In the genomic region with DNA sequence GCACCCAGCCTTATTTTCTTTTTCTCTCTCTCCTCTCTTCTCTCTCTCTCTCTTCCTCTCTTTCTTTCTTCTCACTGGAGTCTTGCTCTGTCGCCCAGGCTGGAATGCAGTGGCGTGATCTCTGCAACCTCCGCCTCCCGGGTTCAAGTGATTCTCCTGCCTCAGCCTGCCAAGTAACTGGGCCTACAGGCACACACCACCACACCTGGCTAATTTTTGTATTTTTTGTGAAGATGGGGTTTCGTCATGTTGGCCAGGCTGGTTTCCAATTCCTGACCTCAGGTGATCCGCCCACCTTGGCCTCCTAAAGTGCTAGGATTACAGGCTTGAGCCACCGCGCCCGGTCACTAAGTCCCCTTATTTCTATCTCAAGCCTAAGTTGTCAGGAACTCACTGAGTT, we compare ENCODE assay signal across 8 cellular contexts. TPM values are rescaled to one million over a fixed set of nuclear protein-coding genes. Genes with fewer than 3 reads are reported as not detected.
DNase-seq lines count a peak whose midpoint lies in the region; ATAC-seq, FAIRE-seq and TF ChIP-seq lines count a peak whose summit lies in the region.
"Not testable (repeated sequence)": the region's sequence is repeated elsewhere in the genome, so short reads cannot be mapped to it uniquely, and the experiment has no call there.
"Had no signal": no experiment of that assay in that cellular context is flagged by ENCODE, and none has a peak within 500 bp of the region (broad histone marks: within the 10 kb centered on the region; RNA-seq: fewer than 3 reads in every experiment).

No MANE protein-coding gene starts in this region.

- H3K9me2 ChIP-seq in HCT116 (ENCODE audit: insufficient read depth): not testable (repeated sequence)

- H3K79me2 ChIP-seq in HCT116 (ENCODE audit: insufficient read depth, low read length); mammary epithelial cell (ENCODE audit: insufficient read depth, low read length); endothelial cell of umbilical vein (ENCODE audit: control insufficient read depth, insufficient read depth, low read length); osteoblast (ENCODE audit: insufficient read depth, low read length): not testable (repeated sequence)

- not testable (repeated sequence) for H3K4me3 ChIP-seq in HCT116 (replicated peaks in 1 of 2; ENCODE audit: low read depth in 1 of 2, low read length in 2 of 2); SJSA1; mammary epithelial cell (replicated peaks in 1 of 3; ENCODE audit: insufficient read depth in 1 of 3, low read depth in 2 of 3, low read length in 3 of 3); endothelial cell of umbilical vein (replicated peaks in 1 of 3; ENCODE audit: insufficient read depth in 1 of 3, low read depth in 1 of 3, low read length in 3 of 3); osteoblast (ENCODE audit: insufficient read depth, low read length)

- intact Hi-C loops in HCT116 (cut with micrococcal nuclease); mammary epithelial cell (cut with micrococcal nuclease); endothelial cell of umbilical vein (cut with micrococcal nuclease): not testable (repeated sequence)

- POLR2A ChIA-PET in HCT116 (lab: Charles Lee): not testable (repeated sequence)
- POLR2A ChIA-PET in endothelial cell of umbilical vein (lab: Charles Lee): interaction anchor here (1.8 kb wide), 1 partner anchor 37 kb away, joined by 6 read pairs; the partner anchor contains the start of gene MTCH1

- RAD21 ChIA-PET in HCT116 (lab: Charles Lee; ENCODE audit: low non-redundant PET in 1 of 2, low total read pairs in 2 of 2, uncharacterized antibody in 2 of 2, unreplicated experiment in 2 of 2): not testable (repeated sequence)

- peaks cover 4 to 52% of the 10 kb centered on the region in 2 experiments; a peak in 3 of 4 replicates for H3K4me1 ChIP-seq in HCT116 (ENCODE audit: control insufficient read depth in 1 of 2, insufficient read depth in 2 of 2, low read length in 2 of 2)
- H3K4me1 ChIP-seq in SJSA1 (replicated peaks): peaks cover 19% of the 10 kb centered on the region
- peaks cover 27% of the 10 kb centered on the region for H3K4me1 ChIP-seq in mammary epithelial cell (ENCODE audit: insufficient read depth, low read length)
- H3K4me1 ChIP-seq in endothelial cell of umbilical vein (ENCODE audit: control insufficient read depth, extremely low read depth, insufficient read depth, low read length): peaks cover 13% of the 10 kb centered on the region
- H3K4me1 ChIP-seq in osteoblast (ENCODE audit: insufficient read depth, low read length): not testable (repeated sequence)

- H4K20me1 ChIP-seq in HCT116 (ENCODE audit: insufficient read depth); mammary epithelial cell (ENCODE audit: insufficient read depth, low read length); endothelial cell of umbilical vein (replicated peaks; ENCODE audit: control insufficient read depth, extremely low read depth, insufficient read depth, low read length); osteoblast (ENCODE audit: insufficient read depth, low read length): not testable (repeated sequence)

- not testable (repeated sequence) for DNase-seq in HCT116 (ENCODE audit: low read depth, low spot score); SJSA1 (ENCODE audit: low read depth in 1 of 2, low spot score in 2 of 2); mammary epithelial cell; endothelial cell of umbilical vein (ENCODE audit: low read depth, low spot score); osteoblast (ENCODE audit: insufficient read length, low spot score, missing footprints); substantia nigra (lab: John Stamatoyannopoulos, UW)
- DNase-seq in activated CD8-positive, alpha-beta memory T cell treated with anti-CD3 and anti-CD28 coated beads, Interleukin-2, amount 50 U/mL, for 48 hours: peak; percentile 23

- ATAC-seq in HCT116: not testable (repeated sequence)

- H3K36me3 ChIP-seq in HCT116 (ENCODE audit: control insufficient read depth in 1 of 2, insufficient read depth in 2 of 2, low read length in 2 of 2); SJSA1; mammary epithelial cell (ENCODE audit: insufficient read depth, low read length); endothelial cell of umbilical vein (ENCODE audit: control insufficient read depth in 2 of 2, extremely low read depth in 1 of 2, insufficient read depth in 2 of 2, low read length in 2 of 2); osteoblast (ENCODE audit: insufficient read depth, low read length): not testable (repeated sequence)

- H3K9me1 ChIP-seq in endothelial cell of umbilical vein (replicated peaks; ENCODE audit: control insufficient read depth, extremely low read depth, insufficient read depth, low read length): not testable (repeated sequence)

- not testable (repeated sequence) for H2AFZ ChIP-seq in HCT116 (ENCODE audit: low read depth, low read length, poor library complexity, severe bottlenecking); mammary epithelial cell (ENCODE audit: low read depth, low read length)
- H2AFZ ChIP-seq in endothelial cell of umbilical vein (ENCODE audit: low read depth, low read length) (peak overlapping the region; percentile 87), osteoblast (ENCODE audit: low read length) (peak overlapping the region; percentile 79)

- dilution Hi-C loops in mammary epithelial cell (cut with HindIII; ENCODE audit: low sequenced_read_pairs); endothelial cell of umbilical vein (cut with MboI; ENCODE audit: extremely low pct_ligation_motif_present, low sequenced_read_pairs): not testable (repeated sequence)

- H3K27ac ChIP-seq in HCT116 (ENCODE audit: low read depth, low read length): not testable (repeated sequence)
- peak overlapping the region; percentile 39 for H3K27ac ChIP-seq in SJSA1
- H3K27ac ChIP-seq in mammary epithelial cell (ENCODE audit: insufficient read depth, low read depth, low read length): peak overlapping the region; percentile 34
- H3K27ac ChIP-seq in endothelial cell of umbilical vein (ENCODE audit: insufficient read depth, low read depth, low read length): peak overlapping the region; percentile 96
- H3K27ac ChIP-seq in osteoblast (ENCODE audit: low read depth, low read length): peak overlapping the region; percentile 72
- H3K27ac ChIP-seq in substantia nigra (ENCODE audit: low read depth, low read length, poor library complexity, severe bottlenecking): peak overlapping the region; percentile 92

- in situ Hi-C loops in mammary epithelial cell (cut with MboI; ENCODE audit: low sequenced_read_pairs in 2 of 2): not testable (repeated sequence)

- not testable (repeated sequence) for TF ChIP-seq RAD21 in HCT116 (IDR thresholded peaks at IDR 0.05; ENCODE audit: low read depth)

- not testable (repeated sequence) for FAIRE-seq in endothelial cell of umbilical vein (lab: Jason Lieb, UNC)

- not testable (repeated sequence) for H3K9me3 ChIP-seq in HCT116 (ENCODE audit: control insufficient read depth in 1 of 2, insufficient read depth in 1 of 2, low read depth in 1 of 2, low read length in 2 of 2); SJSA1 (replicated peaks); mammary epithelial cell (replicated peaks; ENCODE audit: insufficient read depth, low read length); endothelial cell of umbilical vein (replicated peaks; ENCODE audit: control insufficient read depth, insufficient read depth, low read length); osteoblast (ENCODE audit: low read depth, low read length)

- not testable (repeated sequence) for H3K9ac ChIP-seq in HCT116 (ENCODE audit: low read length); mammary epithelial cell (ENCODE audit: insufficient read depth, low read length)
- H3K9ac ChIP-seq in endothelial cell of umbilical vein (replicated peaks; ENCODE audit: extremely low read depth, insufficient read depth, low read length): peak overlapping the region; percentile 59

- H3K4me2 ChIP-seq in HCT116 (ENCODE audit: low read length) (peak overlapping the region; percentile 21), endothelial cell of umbilical vein (ENCODE audit: insufficient read depth, low read length) (peak overlapping the region; percentile 71), osteoblast (ENCODE audit: insufficient read depth, low read length) (peak overlapping the region; percentile 38)
- H3K4me2 ChIP-seq in mammary epithelial cell (ENCODE audit: insufficient read depth, low read depth, low read length): not testable (repeated sequence)

- WGBS in mammary epithelial cell (ENCODE audit: low coverage, missing lambda C conversion rate): 55% methylated on average over 9 of the region's 9 CpGs

- BruUV-seq in HCT116 (replicated peaks; lab: Mats Ljungman, UMichigan); mammary epithelial cell (replicated peaks; lab: Mats Ljungman, UMichigan): not testable (repeated sequence)
- TSS peak; percentile 64 for BruUV-seq in endothelial cell of umbilical vein (replicated peaks; lab: Mats Ljungman, UMichigan)

- TF ChIP-seq CTCF in HCT116 (IDR thresholded peaks at IDR 0.05 in 2 of 3, conservative IDR thresholded peaks at IDR 0.05 in 1 of 3; ENCODE audit: borderline replicate concordance in 1 of 3, insufficient read depth in 1 of 3, low read depth in 2 of 3, low read length in 2 of 3); mammary epithelial cell (conservative IDR thresholded peaks at IDR 0.05 in 1 of 2, IDR thresholded peaks at IDR 0.05 in 1 of 2; ENCODE audit: extremely low read depth in 1 of 2, insufficient read depth in 1 of 2, low read depth in 1 of 2, low read length in 2 of 2); endothelial cell of umbilical vein (IDR thresholded peaks at IDR 0.05; ENCODE audit: extremely low read depth in 1 of 2, insufficient read depth in 1 of 2, low read depth in 1 of 2, low read length in 2 of 2); osteoblast (IDR thresholded peaks at IDR 0.05; ENCODE audit: extremely low read depth, low read depth, low read length): not testable (repeated sequence)

- CTCF ChIA-PET in HCT116 (lab: Charles Lee); mammary epithelial cell (lab: Charles Lee; ENCODE audit: low non-redundant PET): not testable (repeated sequence)
- CTCF ChIA-PET in endothelial cell of umbilical vein (lab: Charles Lee): interaction anchor here (0.6 to 1.6 kb wide), 6 partner anchors 30 to 167 kb away, joined by 3 to 8 read pairs (median 3); no protein-coding TSS in a partner anchor

- not testable (repeated sequence) for TF ChIP-seq POLR2A in HCT116 (IDR thresholded peaks at IDR 0.05; ENCODE audit: borderline replicate concordance, extremely low read depth, insufficient read depth, insufficient read length); endothelial cell of umbilical vein (IDR thresholded peaks at IDR 0.05; ENCODE audit: low read depth, low read length)

- H3K27me3 ChIP-seq in HCT116 (ENCODE audit: insufficient read depth, low read length); SJSA1 (replicated peaks); mammary epithelial cell (ENCODE audit: insufficient read depth, low read length); endothelial cell of umbilical vein (ENCODE audit: control insufficient read depth in 2 of 2, insufficient read depth in 2 of 2, low read length in 2 of 2); osteoblast (ENCODE audit: insufficient read depth, low read length): not testable (repeated sequence)

RNA-seq across cellular contexts. Expression of gene PI16, which starts 5.5 kb away (rescaled TPM):
- 0.59 TPM for total RNA-seq in HCT116 (2021; ENCODE audit: unreplicated experiment)
- polyA plus RNA-seq in HCT116 (2012): 0.11 and 0.39 TPM in 2 replicates
- total RNA-seq in SJSA1 (2014; rRNA removed; shearing (Covaris generic)): not detected in 2 replicates
- not detected for total RNA-seq in mammary epithelial cell
- not detected for polyA plus RNA-seq in mammary epithelial cell
- not detected for polyA minus RNA-seq in mammary epithelial cell
- total RNA-seq in endothelial cell of umbilical vein: not detected in 2 replicates
- polyA plus RNA-seq in endothelial cell of umbilical vein: 0.14 and 0.41 TPM in 2 replicates
- 0.08 and 0.14 TPM in 2 replicates for polyA plus RNA-seq in endothelial cell of umbilical vein (2011; cell fraction: cytosol; rRNA removed)
- polyA plus RNA-seq in endothelial cell of umbilical vein (2011; cell fraction: nucleus; rRNA removed): 0.25 and 0.28 TPM in 2 replicates
- 0.40 and 0.82 TPM in 2 replicates for polyA plus RNA-seq in endothelial cell of umbilical vein (2012)
- polyA minus RNA-seq in endothelial cell of umbilical vein: 0.29 and 0.42 TPM in 2 replicates
- not detected for polyA minus RNA-seq in endothelial cell of umbilical vein (2011; cell fraction: cytosol; rRNA and poly(A)+ RNA removed)
- not detected in 2 replicates for polyA minus RNA-seq in endothelial cell of umbilical vein (2011; cell fraction: nucleus; rRNA and poly(A)+ RNA removed)
- total RNA-seq in osteoblast: 1.8 TPM in 2 replicates
- total RNA-seq: Caco-2 had no signal

RNA-seq across cellular contexts. Expression of gene MTCH1, which starts 36.9 kb away (rescaled TPM):
- 161 TPM for total RNA-seq in HCT116 (2021; ENCODE audit: unreplicated experiment)
- 185 and 186 TPM in 2 replicates for polyA plus RNA-seq in HCT116 (2012)
- 272 and 297 TPM in 2 replicates for total RNA-seq in SJSA1 (2014; rRNA removed; shearing (Covaris generic))
- total RNA-seq in mammary epithelial cell: 100 to 1,000 TPM; 102 to 110 TPM
- 91.9 TPM for polyA plus RNA-seq in mammary epithelial cell
- 122 TPM for polyA minus RNA-seq in mammary epithelial cell
- total RNA-seq in endothelial cell of umbilical vein: 218 and 226 TPM in 2 replicates
- polyA plus RNA-seq in endothelial cell of umbilical vein: 206 and 228 TPM in 2 replicates
- 198 and 207 TPM in 2 replicates for polyA plus RNA-seq in endothelial cell of umbilical vein (2011; cell fraction: cytosol; rRNA removed)
- polyA plus RNA-seq in endothelial cell of umbilical vein (2011; cell fraction: nucleus; rRNA removed): 220 TPM in 2 replicates
- 213 and 240 TPM in 2 replicates for polyA plus RNA-seq in endothelial cell of umbilical vein (2012)
- 178 and 180 TPM in 2 replicates for polyA minus RNA-seq in endothelial cell of umbilical vein
- polyA minus RNA-seq in endothelial cell of umbilical vein (2011; cell fraction: cytosol; rRNA and poly(A)+ RNA removed): 71.8 TPM
- 89.6 and 94.9 TPM in 2 replicates for polyA minus RNA-seq in endothelial cell of umbilical vein (2011; cell fraction: nucleus; rRNA and poly(A)+ RNA removed)
- 183 and 185 TPM in 2 replicates for total RNA-seq in osteoblast

RNA-seq across cellular contexts. Expression of gene FGD2, which starts 56.4 kb away (rescaled TPM):
- total RNA-seq in HCT116 (2021; ENCODE audit: unreplicated experiment) (0.10 TPM), mammary epithelial cell (not detected), endothelial cell of umbilical vein (not detected in 2 replicates), osteoblast (under 0.01 TPM in 2 replicates)
- polyA plus RNA-seq in HCT116 (2012): 0.22 and 0.41 TPM in 2 replicates
- total RNA-seq in SJSA1 (2014; rRNA removed; shearing (Covaris generic)): not detected in 2 replicates
- polyA plus RNA-seq in mammary epithelial cell (not detected), endothelial cell of umbilical vein (not detected in 2 replicates)
- polyA minus RNA-seq in mammary epithelial cell (not detected), endothelial cell of umbilical vein (not detected in 2 replicates)
- polyA plus RNA-seq in endothelial cell of umbilical vein (2011; cell fraction: cytosol; rRNA removed): 0.03 TPM in 1 of 2 replicates, not detected in the other
- not detected in 2 replicates for polyA plus RNA-seq in endothelial cell of umbilical vein (2011; cell fraction: nucleus; rRNA removed)
- polyA plus RNA-seq in endothelial cell of umbilical vein (2012): not detected in 2 replicates
- polyA minus RNA-seq in endothelial cell of umbilical vein (2011; cell fraction: cytosol; rRNA and poly(A)+ RNA removed): not detected
- polyA minus RNA-seq in endothelial cell of umbilical vein (2011; cell fraction: nucleus; rRNA and poly(A)+ RNA removed): not detected in 2 replicates
- total RNA-seq: Caco-2 had no signal
